Comparison of ENCODE assay signal across 36 cellular contexts in the genomic region with DNA sequence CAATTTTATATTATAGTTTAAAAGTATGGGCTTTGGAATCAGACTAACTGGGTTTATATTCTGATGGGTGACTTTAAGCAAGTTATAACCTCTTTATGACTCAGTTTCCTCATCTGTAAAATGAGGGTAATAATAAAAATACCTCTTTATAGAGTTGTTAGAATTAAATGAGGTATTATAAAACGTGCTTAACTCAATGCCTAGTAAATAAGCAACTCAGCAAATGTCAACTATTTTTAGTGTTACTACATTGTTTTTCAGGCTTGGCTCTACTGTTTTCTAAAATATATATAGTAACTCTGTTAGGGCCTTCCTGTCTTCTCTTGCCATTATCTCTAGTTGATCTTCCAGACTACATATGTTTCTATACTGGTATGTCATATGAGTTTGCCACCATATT.
"Had no signal": no experiment of that assay in that cellular context is flagged by ENCODE, and none has a peak within 500 bp of the region (broad histone marks: within the 10 kb centered on the region; RNA-seq: fewer than 3 reads in every experiment).

No MANE protein-coding gene starts in this region.

- H3K4me3 Mint-ChIP-seq: activated B cell treated with CpG ODN at 0.5 μM for 24 hours; activated CD4-positive, alpha-beta memory T cell treated with anti-CD3 and anti-CD28 coated beads for 36 hours; activated CD4-positive, alpha-beta T cell treated with anti-CD3 and anti-CD28 coated beads, Interleukin-2, amount 10 ng/mL, durations not matched to agents 24 days and 14 days; activated CD8-positive, alpha-beta T cell treated with anti-CD3 and anti-CD28 coated beads for 36 hours; activated naive CD8-positive, alpha-beta T cell; activated naive CD8-positive, alpha-beta T cell treated with anti-CD3 and anti-CD28 coated beads, Interleukin-2, amount 10 ng/mL, durations not matched to agents 7 days and 5 days; activated naive CD8-positive, alpha-beta T cell treated with anti-CD3 and anti-CD28 coated beads, Interleukin-2, amount 50 U/mL, for 24 hours; activated T-cell treated with anti-CD3 and anti-CD28 coated beads, Interleukin-2, amount 50 U/mL, for 4 hours; activated T-cell treated with anti-CD3 and anti-CD28 coated beads, Interleukin-2, amount 50 U/mL, for 72 hours; activated T-helper 1 cell treated with anti-CD3 and anti-CD28 coated beads, Interleukin-12 subunit alpha, Interleukin-12 subunit beta, Interleukin-2, Interleukin-4 antibody, amounts not matched to agents 30 ng/mL and 10 ng/mL and 1 ng/mL, durations not matched to agents 14 hours and 24 hours and 36 hours; brain; central memory CD8-positive, alpha-beta T cell; T-helper 1 cell treated with Interleukin-12 subunit alpha and Interleukin-12 subunit beta and Interleukin-4 antibody, amounts not matched to agents 30 μg/mL and 1 μg/mL, for 36 hours; T-helper 2 cell treated with Interferon-gamma antibody and Interleukin-4, amounts not matched to agents 5 μg/mL and 100 μg/mL, for 36 hours had no signal

- H3K27me3 Mint-ChIP-seq: activated B cell treated with CpG ODN at 0.5 μM for 24 hours; activated CD4-positive, alpha-beta memory T cell treated with anti-CD3 and anti-CD28 coated beads for 36 hours; activated CD4-positive, alpha-beta T cell treated with anti-CD3 and anti-CD28 coated beads, Interleukin-2, amount 10 ng/mL, durations not matched to agents 24 days and 14 days; activated CD8-positive, alpha-beta T cell treated with anti-CD3 and anti-CD28 coated beads for 36 hours; activated naive CD8-positive, alpha-beta T cell; activated naive CD8-positive, alpha-beta T cell treated with anti-CD3 and anti-CD28 coated beads, Interleukin-2, amount 10 ng/mL, durations not matched to agents 7 days and 5 days; activated naive CD8-positive, alpha-beta T cell treated with anti-CD3 and anti-CD28 coated beads, Interleukin-2, amount 50 U/mL, for 24 hours; brain; central memory CD8-positive, alpha-beta T cell had no signal

- H3K4me1 Mint-ChIP-seq: brain had no signal

- H3K27me3 ChIP-seq: cardiac muscle cell had no signal

- H3K27ac ChIP-seq: cardiac muscle cell, VCaP had no signal

- H3K9me3 Mint-ChIP-seq: activated B cell treated with CpG ODN at 0.5 μM for 24 hours; activated CD4-positive, alpha-beta memory T cell treated with anti-CD3 and anti-CD28 coated beads for 36 hours; activated CD4-positive, alpha-beta T cell treated with anti-CD3 and anti-CD28 coated beads, Interleukin-2, amount 10 ng/mL, durations not matched to agents 24 days and 14 days; activated CD8-positive, alpha-beta T cell treated with anti-CD3 and anti-CD28 coated beads for 36 hours; activated naive CD8-positive, alpha-beta T cell treated with anti-CD3 and anti-CD28 coated beads, Interleukin-2, amount 10 ng/mL, durations not matched to agents 7 days and 5 days; activated naive CD8-positive, alpha-beta T cell treated with anti-CD3 and anti-CD28 coated beads, Interleukin-2, amount 50 U/mL, for 24 hours; activated T-cell treated with anti-CD3 and anti-CD28 coated beads, Interleukin-2, amount 50 U/mL, for 4 hours; activated T-cell treated with anti-CD3 and anti-CD28 coated beads, Interleukin-2, amount 50 U/mL, for 72 hours; activated T-helper 1 cell treated with anti-CD3 and anti-CD28 coated beads, Interleukin-12 subunit alpha, Interleukin-12 subunit beta, Interleukin-2, Interleukin-4 antibody, amounts not matched to agents 30 ng/mL and 10 ng/mL and 1 ng/mL, durations not matched to agents 14 hours and 24 hours and 36 hours; activated T-helper 2 cell treated with anti-CD3 and anti-CD28 coated beads, Interferon-gamma antibody, Interleukin-2, Interleukin-4, amounts not matched to agents 10 μg/mL and 5 μg/mL and 100 μg/mL, durations not matched to agents 14 hours and 24 hours and 36 hours; central memory CD8-positive, alpha-beta T cell; T-helper 2 cell treated with Interferon-gamma antibody and Interleukin-4, amounts not matched to agents 5 μg/mL and 100 μg/mL, for 36 hours had no signal

- DNase-seq: activated B cell treated with CpG ODN at 0.5 μM for 24 hours; activated CD4-positive, alpha-beta memory T cell treated with anti-CD3 and anti-CD28 coated beads for 36 hours; activated CD4-positive, alpha-beta T cell treated with anti-CD3 and anti-CD28 coated beads for 4 hours; activated CD4-positive, alpha-beta T cell treated with anti-CD3 and anti-CD28 coated beads, Interleukin-2, amount 10 ng/mL, durations not matched to agents 24 days and 14 days; activated CD4-positive, alpha-beta T cell treated with anti-CD3 and anti-CD28 coated beads, Interleukin-2, amount 50 U/mL, for 1 hour; activated CD4-positive, alpha-beta T cell treated with anti-CD3 and anti-CD28 coated beads, Interleukin-2, amount 50 U/mL, for 4 hours; activated CD4-positive, CD25-positive, alpha-beta regulatory T cell treated with anti-CD3 and anti-CD28 coated beads, Interleukin-2, amount 50 U/mL, for 72 hours; activated CD8-positive, alpha-beta memory T cell treated with anti-CD3 and anti-CD28 coated beads, Interleukin-2, amount 50 U/mL, for 4 hours; activated CD8-positive, alpha-beta T cell treated with anti-CD3 and anti-CD28 coated beads for 36 hours; activated effector memory CD4-positive, alpha-beta T cell treated with Interleukin-2 at 50 U/mL for 16 hours; activated gamma-delta T cell; activated naive CD4-positive, alpha-beta T cell treated with anti-CD3 and anti-CD28 coated beads, Interleukin-2, amount 50 U/mL, for 16 hours; activated naive CD4-positive, alpha-beta T cell treated with Interleukin-2 at 50 U/mL for 16 hours; activated naive CD8-positive, alpha-beta T cell treated with anti-CD3 and anti-CD28 coated beads, Interleukin-2, amount 10 ng/mL, durations not matched to agents 7 days and 5 days; activated naive CD8-positive, alpha-beta T cell treated with anti-CD3 and anti-CD28 coated beads, Interleukin-2, amount 50 U/mL, for 24 hours; activated T-cell treated with anti-CD3 and anti-CD28 coated beads for 4 hours; activated T-cell treated with anti-CD3 and anti-CD28 coated beads, Interleukin-2, amount 50 U/mL, for 1 hour; activated T-cell treated with anti-CD3 and anti-CD28 coated beads, Interleukin-2, amount 50 U/mL, for 4 hours; activated T-cell treated with anti-CD3 and anti-CD28 coated beads, Interleukin-2, amount 50 U/mL, for 72 hours; aorta; caudate nucleus; cerebellar nuclear complex; T-helper 1 cell; T-helper 2 cell; T-helper 9 cell had no signal

- H3K27ac Mint-ChIP-seq: activated B cell treated with CpG ODN at 0.5 μM for 24 hours; activated CD4-positive, alpha-beta memory T cell treated with anti-CD3 and anti-CD28 coated beads for 36 hours; activated CD4-positive, alpha-beta T cell treated with anti-CD3 and anti-CD28 coated beads, Interleukin-2, amount 10 ng/mL, durations not matched to agents 24 days and 14 days; activated CD8-positive, alpha-beta T cell treated with anti-CD3 and anti-CD28 coated beads for 36 hours; activated naive CD8-positive, alpha-beta T cell; activated naive CD8-positive, alpha-beta T cell treated with anti-CD3 and anti-CD28 coated beads, Interleukin-2, amount 10 ng/mL, durations not matched to agents 7 days and 5 days; activated naive CD8-positive, alpha-beta T cell treated with anti-CD3 and anti-CD28 coated beads, Interleukin-2, amount 50 U/mL, for 24 hours; activated T-helper 1 cell treated with anti-CD3 and anti-CD28 coated beads, Interleukin-12 subunit alpha, Interleukin-12 subunit beta, Interleukin-2, Interleukin-4 antibody, amounts not matched to agents 30 ng/mL and 10 ng/mL and 1 ng/mL, durations not matched to agents 14 hours and 24 hours and 36 hours; activated T-helper 2 cell treated with anti-CD3 and anti-CD28 coated beads, Interferon-gamma antibody, Interleukin-2, Interleukin-4, amounts not matched to agents 10 μg/mL and 5 μg/mL and 100 μg/mL, durations not matched to agents 14 hours and 24 hours and 36 hours; brain; T-helper 1 cell treated with Interleukin-12 subunit alpha and Interleukin-12 subunit beta and Interleukin-4 antibody, amounts not matched to agents 30 μg/mL and 1 μg/mL, for 36 hours; T-helper 2 cell treated with Interferon-gamma antibody and Interleukin-4, amounts not matched to agents 5 μg/mL and 100 μg/mL, for 36 hours had no signal

- ATAC-seq: activated CD8-positive, alpha-beta T cell treated with anti-CD3 and anti-CD28 coated beads for 36 hours; activated naive CD8-positive, alpha-beta T cell treated with anti-CD3 and anti-CD28 coated beads, Interleukin-2, amount 50 U/mL, for 24 hours; activated T-cell treated with anti-CD3 and anti-CD28 coated beads, Interleukin-2, amount 50 U/mL, for 4 hours; activated T-cell treated with anti-CD3 and anti-CD28 coated beads, Interleukin-2, amount 50 U/mL, for 72 hours had no signal

- H3K4me3 ChIP-seq: cardiac muscle cell had no signal

- FAIRE-seq: bronchial epithelial cell, TTC549 had no signal
